In genomic region chr15:92167413-92167950, GRCh38 we compare ENCODE assay signal across 15 cellular contexts.
DNase-seq lines count a peak whose midpoint lies in the region; ATAC-seq and TF ChIP-seq lines count a peak whose summit lies in the region.
"Had no signal": no experiment of that assay in that cellular context is flagged by ENCODE, and none has a peak within 500 bp of the region (broad histone marks: within the 10 kb centered on the region; RNA-seq: fewer than 3 reads in every experiment).

No MANE protein-coding gene starts in this region.

- H2AFZ ChIP-seq in hepatocyte, result no peak overlapping the region

- H3K9me2 ChIP-seq in hepatocyte (replicated peaks; ENCODE audit: insufficient read depth), result no peaks in the 10 kb centered on the region

- H4K20me1 ChIP-seq in hepatocyte (ENCODE audit: insufficient read depth, poor library complexity, severe bottlenecking), result no peaks in the 10 kb centered on the region

- no peak for ATAC-seq in activated T-helper 17 cell treated with anti-CD3 and anti-CD28 coated beads, Interleukin-2, amount 50 U/mL, for 72 hours (replicated peaks)

- H3K4me3 Mint-ChIP-seq in Caco-2 (ENCODE audit: unreplicated experiment), result no peak overlapping the region
- no peak overlapping the region for H3K4me3 Mint-ChIP-seq in activated T-helper 17 cell treated with anti-CD3 and anti-CD28 coated beads, Interleukin-2, amount 50 U/mL, for 72 hours
- H3K4me3 Mint-ChIP-seq in progenitor cell of endocrine pancreas (ENCODE audit: low read depth), result no peak overlapping the region
- no peak overlapping the region for H3K4me3 Mint-ChIP-seq in activated naive CD4-positive, alpha-beta T cell treated with anti-CD3 and anti-CD28 coated beads, Interleukin-2, amount 10 ng/mL, durations not matched to agents 7 days and 5 days

- H3K27ac ChIP-seq in hepatocyte, result peak overlapping the region; percentile 49
- H3K27ac ChIP-seq in tibial nerve, result no peak overlapping the region
- H3K27ac ChIP-seq in uterus, result no peak overlapping the region
- H3K27ac ChIP-seq: SK-N-MC had no signal

- WGBS in hepatocyte (ENCODE audit: low lambda C conversion rate, missing lambda C conversion rate), result 83% methylated on average over 7 of the region's 7 CpGs
- 93 to 96% methylated on average over 7 of the region's 7 CpGs for WGBS in tibial nerve, 2 donors

- no peak for TF ChIP-seq POLR2A in tibial nerve (IDR thresholded peaks at IDR 0.05)
- TF ChIP-seq POLR2A in uterus (IDR thresholded peaks at IDR 0.05), result no peak

- H3K4me1 ChIP-seq in Caco-2, result peaks cover 59% of the 10 kb centered on the region
- peaks cover 26% of the 10 kb centered on the region for H3K4me1 ChIP-seq in hepatocyte (ENCODE audit: insufficient read depth)
- H3K4me1 ChIP-seq in tibial nerve, result no peaks in the 10 kb centered on the region
- no peaks in the 10 kb centered on the region for H3K4me1 ChIP-seq in uterus

- H3K27me3 Mint-ChIP-seq in Caco-2 (ENCODE audit: insufficient read depth, unreplicated experiment) (no peaks in the 10 kb centered on the region), progenitor cell of endocrine pancreas (no peaks in the 10 kb centered on the region)
- no peaks in the 10 kb centered on the region for H3K27me3 Mint-ChIP-seq in activated T-helper 17 cell treated with anti-CD3 and anti-CD28 coated beads, Interleukin-2, amount 50 U/mL, for 72 hours
- H3K27me3 Mint-ChIP-seq in activated naive CD4-positive, alpha-beta T cell treated with anti-CD3 and anti-CD28 coated beads, Interleukin-2, amount 10 ng/mL, durations not matched to agents 7 days and 5 days, result no peaks in the 10 kb centered on the region

- H3K27me3 ChIP-seq in Caco-2 (replicated peaks; ENCODE audit: control insufficient read depth, insufficient read depth, low read length) (no peaks in the 10 kb centered on the region), hepatocyte (no peaks in the 10 kb centered on the region), tibial nerve (no peaks in the 10 kb centered on the region), uterus (no peaks in the 10 kb centered on the region)

- H3K9me3 ChIP-seq in Caco-2, result no peaks in the 10 kb centered on the region
- no peaks in the 10 kb centered on the region for H3K9me3 ChIP-seq in hepatocyte (ENCODE audit: low read depth)
- H3K9me3 ChIP-seq in tibial nerve, result peaks cover 0 to 11% (median 0%) of the 10 kb centered on the region in 4 donors
- no peaks in the 10 kb centered on the region for H3K9me3 ChIP-seq in uterus

- H3K4me3 ChIP-seq in Caco-2 (ENCODE audit: low read depth, low read length) (no peak overlapping the region), hepatocyte (no peak overlapping the region), tibial nerve (no peak overlapping the region), uterus (no peak overlapping the region)
- H3K4me3 ChIP-seq: SK-N-MC had no signal

- DNase-seq in Caco-2 (peak; percentile 21 to 46), hepatocyte (ENCODE audit: low spot score) (peak; percentile 31), progenitor cell of endocrine pancreas (ENCODE audit: low spot score, unreplicated experiment) (no peak), tibial nerve (ENCODE audit: low spot score in 2 of 2) (no peak), uterus (no peak)
- no peak for DNase-seq in activated naive CD4-positive, alpha-beta T cell treated with anti-CD3 and anti-CD28 coated beads, Interleukin-2, amount 10 ng/mL, durations not matched to agents 7 days and 5 days
- DNase-seq: ACHN, IMR-90, Kasumi-1, NCI-H1105, NCI-H1694 treated with DMSO at 0.1 percent for 48 hours, NCI-H226, NCI-H524 treated with DMSO at 0.1 percent for 48 hours had no signal

- no peak for TF ChIP-seq EP300 in tibial nerve (IDR thresholded peaks at IDR 0.05)

- H3K27ac Mint-ChIP-seq in Caco-2 (ENCODE audit: unreplicated experiment), result no peak overlapping the region
- H3K27ac Mint-ChIP-seq in activated T-helper 17 cell treated with anti-CD3 and anti-CD28 coated beads, Interleukin-2, amount 50 U/mL, for 72 hours, result peak overlapping the region; percentile 4
- peak overlapping the region; percentile 8 for H3K27ac Mint-ChIP-seq in progenitor cell of endocrine pancreas
- no peak overlapping the region for H3K27ac Mint-ChIP-seq in activated naive CD4-positive, alpha-beta T cell treated with anti-CD3 and anti-CD28 coated beads, Interleukin-2, amount 10 ng/mL, durations not matched to agents 7 days and 5 days

- no peak for TF ChIP-seq CTCF in Caco-2 (IDR thresholded peaks at IDR 0.05; ENCODE audit: insufficient read depth in 1 of 2, low read depth in 1 of 2, low read length in 1 of 2, severe bottlenecking in 1 of 2, unreplicated experiment in 1 of 2)
- TF ChIP-seq CTCF in hepatocyte (IDR thresholded peaks at IDR 0.05; ENCODE audit: poor library complexity), result no peak
- no peak for TF ChIP-seq CTCF in progenitor cell of endocrine pancreas (IDR thresholded peaks at IDR 0.05; ENCODE audit: unreplicated experiment)
- TF ChIP-seq CTCF in tibial nerve (IDR thresholded peaks at IDR 0.05), result no peak
- no peak for TF ChIP-seq CTCF in uterus (IDR thresholded peaks at IDR 0.05)

- BruUV-seq in Caco-2 (replicated peaks; lab: Mats Ljungman, UMichigan), result no TSS peak

- POLR2A ChIA-PET in Caco-2 (lab: Charles Lee), result no interaction called here

- H3K36me3 Mint-ChIP-seq in Caco-2 (ENCODE audit: insufficient read depth, unreplicated experiment), result no peaks in the 10 kb centered on the region
- H3K36me3 Mint-ChIP-seq in activated T-helper 17 cell treated with anti-CD3 and anti-CD28 coated beads, Interleukin-2, amount 50 U/mL, for 72 hours (ENCODE audit: low read depth), result peaks cover 54% of the 10 kb centered on the region
- H3K36me3 Mint-ChIP-seq in progenitor cell of endocrine pancreas (ENCODE audit: insufficient read depth), result no peaks in the 10 kb centered on the region
- H3K36me3 Mint-ChIP-seq in activated naive CD4-positive, alpha-beta T cell treated with anti-CD3 and anti-CD28 coated beads, Interleukin-2, amount 10 ng/mL, durations not matched to agents 7 days and 5 days, result peaks cover 23% of the 10 kb centered on the region

- H3K4me1 Mint-ChIP-seq in Caco-2 (ENCODE audit: low read depth, unreplicated experiment), result peaks cover 45% of the 10 kb centered on the region
- peaks cover 4% of the 10 kb centered on the region for H3K4me1 Mint-ChIP-seq in activated T-helper 17 cell treated with anti-CD3 and anti-CD28 coated beads, Interleukin-2, amount 50 U/mL, for 72 hours
- peaks cover 36% of the 10 kb centered on the region for H3K4me1 Mint-ChIP-seq in progenitor cell of endocrine pancreas (ENCODE audit: low read depth)
- peaks cover 7% of the 10 kb centered on the region for H3K4me1 Mint-ChIP-seq in activated naive CD4-positive, alpha-beta T cell treated with anti-CD3 and anti-CD28 coated beads, Interleukin-2, amount 10 ng/mL, durations not matched to agents 7 days and 5 days

- CTCF ChIA-PET in Caco-2 (lab: Charles Lee), result no interaction called here
- CTCF ChIA-PET in activated naive CD4-positive, alpha-beta T cell treated with anti-CD3 and anti-CD28 coated beads, Interleukin-2, amount 10 ng/mL, durations not matched to agents 7 days and 5 days (lab: Charles Lee), result no interaction called here

- no peaks in the 10 kb centered on the region for H3K36me3 ChIP-seq in Caco-2 (ENCODE audit: control insufficient read depth, insufficient read depth, low read length)
- no peaks in the 10 kb centered on the region for H3K36me3 ChIP-seq in hepatocyte (replicated peaks; ENCODE audit: insufficient read depth, low read depth)
- H3K36me3 ChIP-seq in tibial nerve, result peaks cover 0 to 42% (median 0%) of the 10 kb centered on the region in 3 donors
- H3K36me3 ChIP-seq in uterus, result no peaks in the 10 kb centered on the region

- intact Hi-C loops in Caco-2 (cut with micrococcal nuclease; ENCODE audit: unreplicated experiment) (no loop called here), uterus (cut with DNase I; ENCODE audit: low total_unique reads) (no loop called here)

- H3K9me3 Mint-ChIP-seq in Caco-2 (ENCODE audit: unreplicated experiment), result no peaks in the 10 kb centered on the region
- H3K9me3 Mint-ChIP-seq in activated T-helper 17 cell treated with anti-CD3 and anti-CD28 coated beads, Interleukin-2, amount 50 U/mL, for 72 hours, result peaks cover 3% of the 10 kb centered on the region
- H3K9me3 Mint-ChIP-seq in progenitor cell of endocrine pancreas (ENCODE audit: low read depth), result no peaks in the 10 kb centered on the region
- no peaks in the 10 kb centered on the region for H3K9me3 Mint-ChIP-seq in activated naive CD4-positive, alpha-beta T cell treated with anti-CD3 and anti-CD28 coated beads, Interleukin-2, amount 10 ng/mL, durations not matched to agents 7 days and 5 days

- H3K79me2 ChIP-seq in hepatocyte, result no peaks in the 10 kb centered on the region

- H3K4me2 ChIP-seq in hepatocyte, result no peak overlapping the region

Comparison
In these comparisons a context has a peak if more than half of its experiments do, and no peak if none do; other contexts are left out.
1. DNase-seq: peak in Caco-2 (2 of 2) and hepatocyte (single experiment); none in progenitor cell of endocrine pancreas (single experiment), tibial nerve (0 of 2), uterus (0 of 2) and activated naive CD4-positive, alpha-beta T cell treated with anti-CD3 and anti-CD28 coated beads, Interleukin-2, amount 10 ng/mL, durations not matched to agents 7 days and 5 days (single experiment).
2. H3K27ac Mint-ChIP-seq: peak in activated T-helper 17 cell treated with anti-CD3 and anti-CD28 coated beads, Interleukin-2, amount 50 U/mL, for 72 hours (single experiment) and progenitor cell of endocrine pancreas (single experiment); none in Caco-2 (single experiment) and activated naive CD4-positive, alpha-beta T cell treated with anti-CD3 and anti-CD28 coated beads, Interleukin-2, amount 10 ng/mL, durations not matched to agents 7 days and 5 days (single experiment).